1 cellular context compared by ENCODE assay signal in genomic region chr20:25277051-25277801, GRCh38.
TF ChIP-seq lines count a peak whose summit lies in the region.

No MANE protein-coding gene starts in this region.

TF ChIP-seq in WTC11, 78 proteins besides CTCF, POLR2A, EP300 and RAD21 (continued from another document):
- TF ChIP-seq HMGXB4 (CRISPR knock-in tag; IDR thresholded peaks at IDR 0.05) (no peak), ZNF281 (CRISPR knock-in tag; IDR thresholded peaks at IDR 0.05) (no peak), JAZF1 (CRISPR knock-in tag; IDR thresholded peaks at IDR 0.05) (no peak)
- TF ChIP-seq, protein P1, sequence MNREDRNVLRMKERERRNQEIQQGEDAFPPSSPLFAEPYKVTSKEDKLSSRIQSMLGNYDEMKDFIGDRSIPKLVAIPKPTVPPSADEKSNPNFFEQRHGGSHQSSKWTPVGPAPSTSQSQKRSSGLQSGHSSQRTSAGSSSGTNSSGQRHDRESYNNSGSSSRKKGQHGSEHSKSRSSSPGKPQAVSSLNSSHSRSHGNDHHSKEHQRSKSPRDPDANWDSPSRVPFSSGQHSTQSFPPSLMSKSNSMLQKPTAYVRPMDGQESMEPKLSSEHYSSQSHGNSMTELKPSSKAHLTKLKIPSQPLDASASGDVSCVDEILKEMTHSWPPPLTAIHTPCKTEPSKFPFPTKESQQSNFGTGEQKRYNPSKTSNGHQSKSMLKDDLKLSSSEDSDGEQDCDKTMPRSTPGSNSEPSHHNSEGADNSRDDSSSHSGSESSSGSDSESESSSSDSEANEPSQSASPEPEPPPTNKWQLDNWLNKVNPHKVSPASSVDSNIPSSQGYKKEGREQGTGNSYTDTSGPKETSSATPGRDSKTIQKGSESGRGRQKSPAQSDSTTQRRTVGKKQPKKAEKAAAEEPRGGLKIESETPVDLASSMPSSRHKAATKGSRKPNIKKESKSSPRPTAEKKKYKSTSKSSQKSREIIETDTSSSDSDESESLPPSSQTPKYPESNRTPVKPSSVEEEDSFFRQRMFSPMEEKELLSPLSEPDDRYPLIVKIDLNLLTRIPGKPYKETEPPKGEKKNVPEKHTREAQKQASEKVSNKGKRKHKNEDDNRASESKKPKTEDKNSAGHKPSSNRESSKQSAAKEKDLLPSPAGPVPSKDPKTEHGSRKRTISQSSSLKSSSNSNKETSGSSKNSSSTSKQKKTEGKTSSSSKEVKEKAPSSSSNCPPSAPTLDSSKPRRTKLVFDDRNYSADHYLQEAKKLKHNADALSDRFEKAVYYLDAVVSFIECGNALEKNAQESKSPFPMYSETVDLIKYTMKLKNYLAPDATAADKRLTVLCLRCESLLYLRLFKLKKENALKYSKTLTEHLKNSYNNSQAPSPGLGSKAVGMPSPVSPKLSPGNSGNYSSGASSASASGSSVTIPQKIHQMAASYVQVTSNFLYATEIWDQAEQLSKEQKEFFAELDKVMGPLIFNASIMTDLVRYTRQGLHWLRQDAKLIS (CRISPR knock-in tag; IDR thresholded peaks at IDR 0.05; ENCODE audit: borderline replicate concordance), result no peak
